In the genomic region with DNA sequence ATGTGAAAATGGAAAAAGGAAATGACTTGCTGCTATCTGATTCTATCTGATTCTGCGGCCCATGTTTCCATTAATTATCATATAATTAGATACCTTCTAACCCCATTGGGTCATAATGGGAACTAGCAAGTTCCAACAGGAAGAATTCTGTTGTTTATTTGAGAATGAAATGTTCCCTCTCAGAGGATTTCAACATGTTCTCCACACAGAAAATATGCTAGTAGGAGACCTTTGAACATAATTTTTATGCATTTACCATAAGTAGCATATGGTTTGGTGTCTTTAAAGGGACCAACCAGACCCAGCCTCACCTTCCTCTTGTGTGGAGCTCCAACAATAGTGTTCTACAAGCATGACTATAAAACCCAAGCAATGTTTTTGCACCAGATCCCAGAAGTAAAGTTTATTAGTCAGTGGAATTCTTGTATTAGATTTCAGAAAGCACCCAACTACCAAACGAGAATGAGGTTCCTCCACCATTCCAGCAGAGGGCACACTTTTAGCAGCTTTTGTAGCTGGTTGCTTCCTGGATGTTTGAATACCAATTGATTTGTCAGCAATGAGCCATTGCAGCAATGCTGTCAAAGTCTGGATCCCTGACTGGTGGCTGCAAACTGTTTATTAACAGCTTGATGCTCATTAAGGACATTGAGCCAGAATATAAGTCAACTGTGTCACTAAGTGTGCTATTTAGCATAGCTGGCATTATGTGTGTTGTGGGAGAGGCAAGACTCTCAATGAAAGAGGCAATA, we compare ENCODE assay signal across 10 cellular contexts.
DNase-seq lines count a peak whose midpoint lies in the region; ATAC-seq and TF ChIP-seq lines count a peak whose summit lies in the region.
"Had no signal": no experiment of that assay in that cellular context is flagged by ENCODE, and none has a peak within 500 bp of the region (broad histone marks: within the 10 kb centered on the region; RNA-seq: fewer than 3 reads in every experiment).

No MANE protein-coding gene starts in this region.

- no peaks in the 10 kb centered on the region for H3K79me2 ChIP-seq in hepatocyte

- H3K4me1 Mint-ChIP-seq in activated T-helper 17 cell treated with anti-CD3 and anti-CD28 coated beads, Interleukin-2, amount 50 U/mL, for 72 hours = no peaks in the 10 kb centered on the region
- H3K4me1 Mint-ChIP-seq: activated naive CD8-positive, alpha-beta T cell treated with anti-CD3 and anti-CD28 coated beads, Interleukin-2, amount 10 ng/mL, durations not matched to agents 7 days and 5 days had no signal

- ATAC-seq in GM19035 (IDR thresholded peaks at IDR 0.05; ENCODE audit: unreplicated experiment) (peak; percentile 89), HG03108 (IDR thresholded peaks at IDR 0.05; ENCODE audit: unreplicated experiment) (peak; percentile 49)
- peak; percentile 52 for ATAC-seq in activated T-helper 17 cell treated with anti-CD3 and anti-CD28 coated beads, Interleukin-2, amount 50 U/mL, for 72 hours (replicated peaks)

- H3K27me3 ChIP-seq in hepatocyte = no peaks in the 10 kb centered on the region

- H3K4me1 ChIP-seq in hepatocyte (ENCODE audit: insufficient read depth) = no peaks in the 10 kb centered on the region

- H3K27me3 Mint-ChIP-seq in activated T-helper 17 cell treated with anti-CD3 and anti-CD28 coated beads, Interleukin-2, amount 50 U/mL, for 72 hours = peaks cover 5% of the 10 kb centered on the region
- H3K27me3 Mint-ChIP-seq: stimulated activated naive CD8-positive, alpha-beta T cell treated with anti-CD3 and anti-CD28 coated beads, Interleukin-15, Interleukin-2, amounts not matched to agents 100 ng/mL and 50 ng/mL, for 24 hours had no signal

- H3K36me3 Mint-ChIP-seq in activated T-helper 17 cell treated with anti-CD3 and anti-CD28 coated beads, Interleukin-2, amount 50 U/mL, for 72 hours (ENCODE audit: low read depth) = no peaks in the 10 kb centered on the region
- H3K36me3 Mint-ChIP-seq: activated naive CD8-positive, alpha-beta T cell treated with anti-CD3 and anti-CD28 coated beads, Interleukin-2, amount 10 ng/mL, durations not matched to agents 7 days and 5 days had no signal

- H3K27ac Mint-ChIP-seq in activated T-helper 17 cell treated with anti-CD3 and anti-CD28 coated beads, Interleukin-2, amount 50 U/mL, for 72 hours = no peak overlapping the region
- H3K27ac Mint-ChIP-seq: activated naive CD8-positive, alpha-beta T cell treated with anti-CD3 and anti-CD28 coated beads, Interleukin-2, amount 10 ng/mL, durations not matched to agents 7 days and 5 days; stimulated activated naive CD8-positive, alpha-beta T cell treated with anti-CD3 and anti-CD28 coated beads, Interleukin-15, Interleukin-2, amounts not matched to agents 100 ng/mL and 50 ng/mL, for 24 hours had no signal

- DNase-seq in DMS53 treated with DMSO at 0.1 percent for 48 hours (lab: John Stamatoyannopoulos, UW; ENCODE audit: unreplicated experiment) (peak; percentile 51), NCI-H345 treated with DMSO at 0.1 percent for 48 hours (lab: John Stamatoyannopoulos, UW; ENCODE audit: unreplicated experiment) (peak; percentile 22), hepatocyte (ENCODE audit: low spot score) (peak; percentile 66), C1 segment of cervical spinal cord (lab: John Stamatoyannopoulos, UW) (no peak)
- peak; percentile 3 for DNase-seq in stimulated activated CD4-positive, alpha-beta T cell treated with anti-CD3 and anti-CD28 coated beads, Interleukin-4, amount 100 ng/mL, for 1 hour
- DNase-seq: activated naive CD8-positive, alpha-beta T cell treated with anti-CD3 and anti-CD28 coated beads, Interleukin-2, amount 10 ng/mL, durations not matched to agents 7 days and 5 days had no signal

- H3K36me3 ChIP-seq in hepatocyte (replicated peaks; ENCODE audit: insufficient read depth, low read depth) = no peaks in the 10 kb centered on the region

- no peaks in the 10 kb centered on the region for H3K9me3 ChIP-seq in hepatocyte (ENCODE audit: low read depth)

- no peak overlapping the region for H3K27ac ChIP-seq in hepatocyte

- H3K4me3 ChIP-seq in hepatocyte = no peak overlapping the region

- peak; percentile 54 for TF ChIP-seq CTCF in hepatocyte (IDR thresholded peaks at IDR 0.05; ENCODE audit: poor library complexity)

- no peak overlapping the region for H2AFZ ChIP-seq in hepatocyte

- no peaks in the 10 kb centered on the region for H3K9me3 Mint-ChIP-seq in activated T-helper 17 cell treated with anti-CD3 and anti-CD28 coated beads, Interleukin-2, amount 50 U/mL, for 72 hours
- H3K9me3 Mint-ChIP-seq: activated naive CD8-positive, alpha-beta T cell treated with anti-CD3 and anti-CD28 coated beads, Interleukin-2, amount 10 ng/mL, durations not matched to agents 7 days and 5 days had no signal

- no peaks in the 10 kb centered on the region for H3K9me2 ChIP-seq in hepatocyte (replicated peaks; ENCODE audit: insufficient read depth)

- no peak overlapping the region for H3K4me3 Mint-ChIP-seq in activated T-helper 17 cell treated with anti-CD3 and anti-CD28 coated beads, Interleukin-2, amount 50 U/mL, for 72 hours
- H3K4me3 Mint-ChIP-seq: activated naive CD8-positive, alpha-beta T cell treated with anti-CD3 and anti-CD28 coated beads, Interleukin-2, amount 10 ng/mL, durations not matched to agents 7 days and 5 days; stimulated activated naive CD8-positive, alpha-beta T cell treated with anti-CD3 and anti-CD28 coated beads, Interleukin-15, Interleukin-2, amounts not matched to agents 100 ng/mL and 50 ng/mL, for 24 hours had no signal

- no peak overlapping the region for H3K4me2 ChIP-seq in hepatocyte

- H4K20me1 ChIP-seq in hepatocyte (ENCODE audit: insufficient read depth, poor library complexity, severe bottlenecking) = no peaks in the 10 kb centered on the region

- 47% methylated on average over 2 of the region's 2 CpGs for whole genome bisulfite sequencing in hepatocyte (ENCODE audit: low lambda C conversion rate, missing lambda C conversion rate)

Comparison
In these comparisons a context has a peak if more than half of its experiments do, and no peak if none do; other contexts are left out.
1. DNase-seq: peak in DMS53 treated with DMSO at 0.1 percent for 48 hours (single experiment), NCI-H345 treated with DMSO at 0.1 percent for 48 hours (single experiment), hepatocyte (single experiment) and stimulated activated CD4-positive, alpha-beta T cell treated with anti-CD3 and anti-CD28 coated beads, Interleukin-4, amount 100 ng/mL, for 1 hour (single experiment); none in C1 segment of cervical spinal cord (0 of 14).
2. Peak in every context shown above with its lines, with median percentiles within 50 percentile points of each other: ATAC-seq.